ENCODE assay signal across 8 cellular contexts in the genomic region with DNA sequence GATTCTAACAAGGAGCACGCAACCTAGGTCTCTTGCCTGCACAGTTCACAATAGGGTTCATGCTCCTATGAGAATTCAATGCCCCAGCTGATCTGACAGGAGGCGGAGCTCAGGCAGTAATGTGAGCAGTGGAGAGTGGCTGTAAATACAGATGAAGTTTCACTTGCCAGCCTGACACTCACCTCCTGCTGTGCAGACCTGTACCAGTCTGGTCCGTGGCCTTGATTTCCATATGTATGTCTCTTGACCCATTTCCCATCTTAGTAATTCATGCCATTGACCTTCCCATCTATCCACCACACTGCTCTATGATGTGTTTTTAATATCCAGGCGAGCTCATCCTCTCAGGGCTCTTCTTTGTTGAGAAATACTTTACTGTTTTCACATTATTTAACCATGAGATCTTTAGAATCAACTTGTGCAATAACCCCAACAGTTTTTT.
DNase-seq lines count a peak whose midpoint lies in the region; ATAC-seq and TF ChIP-seq lines count a peak whose summit lies in the region.

No MANE protein-coding gene starts in this region.

- H3K36me3 Mint-ChIP-seq in natural killer cell, result no peaks in the 10 kb centered on the region
- H3K36me3 Mint-ChIP-seq in natural killer cell treated with Interleukin-12 subunit alpha and Interleukin-12 subunit beta and Interleukin-15 and Interleukin-18, amount 100 ng/mL, for 72 hours, result no peaks in the 10 kb centered on the region

- H3K9me3 Mint-ChIP-seq in natural killer cell, result no peaks in the 10 kb centered on the region
- H3K9me3 Mint-ChIP-seq in natural killer cell treated with Interleukin-12 subunit alpha and Interleukin-12 subunit beta and Interleukin-15 and Interleukin-18, amount 100 ng/mL, for 72 hours, result no peaks in the 10 kb centered on the region

- H3K9me3 ChIP-seq in tibial artery, result no peaks in the 10 kb centered on the region

- in situ Hi-C loops in KBM-7 (cut with MboI; ENCODE audit: low pct_unique_long_range_greater_than_20kb, low sequenced_read_pairs), result no loop called here

- H3K4me3 Mint-ChIP-seq in natural killer cell, result no peak overlapping the region
- no peak overlapping the region for H3K4me3 Mint-ChIP-seq in natural killer cell treated with Interleukin-12 subunit alpha and Interleukin-12 subunit beta and Interleukin-15 and Interleukin-18, amount 100 ng/mL, for 72 hours

- H3K4me1 ChIP-seq in tibial artery, result peaks cover 0 to 39% (median 14%) of the 10 kb centered on the region in 4 donors

- peaks cover 25 to 46% of the 10 kb centered on the region in 2 donors for H3K4me1 Mint-ChIP-seq in natural killer cell
- peaks cover 20 to 24% of the 10 kb centered on the region in 2 donors for H3K4me1 Mint-ChIP-seq in natural killer cell treated with Interleukin-12 subunit alpha and Interleukin-12 subunit beta and Interleukin-15 and Interleukin-18, amount 100 ng/mL, for 72 hours (ENCODE audit: low read depth in 2 of 2)

- no peaks in the 10 kb centered on the region for H3K27me3 ChIP-seq in tibial artery

- intact Hi-C loops in natural killer cell (cut with micrococcal nuclease), result no loop called here
- intact Hi-C loops in tibial artery (cut with DNase I; ENCODE audit: low total_unique reads), result no loop called here

- no peaks in the 10 kb centered on the region for H3K36me3 ChIP-seq in tibial artery

- H3K4me3 ChIP-seq in epithelial cell of esophagus (ENCODE audit: low read length) (no peak overlapping the region), tibial artery (no peak overlapping the region)

- peak overlapping the region; percentile 6 to 51 for H3K27ac Mint-ChIP-seq in natural killer cell
- H3K27ac Mint-ChIP-seq in natural killer cell treated with Interleukin-12 subunit alpha and Interleukin-12 subunit beta and Interleukin-15 and Interleukin-18, amount 100 ng/mL, for 72 hours, result no peak overlapping the region

- no peaks in the 10 kb centered on the region for H3K27me3 Mint-ChIP-seq in natural killer cell (ENCODE audit: low read depth in 2 of 2)
- H3K27me3 Mint-ChIP-seq in natural killer cell treated with Interleukin-12 subunit alpha and Interleukin-12 subunit beta and Interleukin-15 and Interleukin-18, amount 100 ng/mL, for 72 hours, result no peaks in the 10 kb centered on the region

- no peak overlapping the region for H3K27ac ChIP-seq in tibial artery

- DNase-seq in natural killer cell (no peak), NCI-H187 treated with DMSO at 0.1 percent for 48 hours (lab: John Stamatoyannopoulos, UW) (peak; percentile 26), epithelial cell of esophagus (ENCODE audit: low read depth) (peak; percentile 34), tibial artery (no peak), KBM-7 (no peak), middle frontal gyrus (ENCODE audit: extremely low spot score, low spot score) (no peak)
- no peak for DNase-seq in natural killer cell treated with Interleukin-12 subunit alpha and Interleukin-12 subunit beta and Interleukin-15 and Interleukin-18, amount 100 ng/mL, for 72 hours (ENCODE audit: low spot score)

- no peak for TF ChIP-seq CTCF in natural killer cell (IDR thresholded peaks at IDR 0.05)
- no peak for TF ChIP-seq CTCF in epithelial cell of esophagus (IDR thresholded peaks at IDR 0.05; ENCODE audit: insufficient read depth, low read depth, low read length, missing control alignments)
- TF ChIP-seq CTCF in tibial artery (IDR thresholded peaks at IDR 0.05), result no peak

- ATAC-seq in natural killer cell, result peak; percentile 54 to 64 (median 55)
- ATAC-seq in natural killer cell treated with Interleukin-12 subunit alpha and Interleukin-12 subunit beta and Interleukin-15 and Interleukin-18, amount 100 ng/mL, for 72 hours, result no peak
- ATAC-seq in HG02759 (IDR thresholded peaks at IDR 0.05; ENCODE audit: unreplicated experiment), result peak; percentile 95

Comparison
In these comparisons a context has a peak if more than half of its experiments do, and no peak if none do; other contexts are left out.
1. ATAC-seq: peak in natural killer cell (3 of 3) and HG02759 (single experiment); none in natural killer cell treated with Interleukin-12 subunit alpha and Interleukin-12 subunit beta and Interleukin-15 and Interleukin-18, amount 100 ng/mL, for 72 hours (0 of 2).
2. H3K27ac Mint-ChIP-seq: peak in natural killer cell (2 of 2); none in natural killer cell treated with Interleukin-12 subunit alpha and Interleukin-12 subunit beta and Interleukin-15 and Interleukin-18, amount 100 ng/mL, for 72 hours (0 of 2).
3. DNase-seq: peak in NCI-H187 treated with DMSO at 0.1 percent for 48 hours (single experiment) and epithelial cell of esophagus (single experiment); none in natural killer cell (single experiment), natural killer cell treated with Interleukin-12 subunit alpha and Interleukin-12 subunit beta and Interleukin-15 and Interleukin-18, amount 100 ng/mL, for 72 hours (single experiment), tibial artery (0 of 2), KBM-7 (single experiment) and middle frontal gyrus (single experiment).